1 cellular context compared by ENCODE assay signal in genomic region chr10:124048371-124049290, GRCh38.
A peak's percentile ranks its signal among the peaks of the same experiment; 100 is the strongest.
TF ChIP-seq lines count a peak whose summit lies in the region.

No MANE protein-coding gene starts in this region.

TF ChIP-seq in HepG2, 621 proteins besides CTCF, POLR2A, EP300 and RAD21 (continued from another document):
- TF ChIP-seq, protein P1, sequence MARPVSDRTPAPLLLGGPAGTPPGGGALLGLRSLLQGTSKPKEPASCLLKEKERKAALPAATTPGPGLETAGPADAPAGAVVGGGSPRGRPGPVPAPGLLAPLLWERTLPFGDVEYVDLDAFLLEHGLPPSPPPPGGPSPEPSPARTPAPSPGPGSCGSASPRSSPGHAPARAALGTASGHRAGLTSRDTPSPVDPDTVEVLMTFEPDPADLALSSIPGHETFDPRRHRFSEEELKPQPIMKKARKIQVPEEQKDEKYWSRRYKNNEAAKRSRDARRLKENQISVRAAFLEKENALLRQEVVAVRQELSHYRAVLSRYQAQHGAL (CRISPR knock-in tag; IDR thresholded peaks at IDR 0.05; ENCODE audit: not compliant biosample characterization), result no peak
- TF ChIP-seq, protein P2, sequence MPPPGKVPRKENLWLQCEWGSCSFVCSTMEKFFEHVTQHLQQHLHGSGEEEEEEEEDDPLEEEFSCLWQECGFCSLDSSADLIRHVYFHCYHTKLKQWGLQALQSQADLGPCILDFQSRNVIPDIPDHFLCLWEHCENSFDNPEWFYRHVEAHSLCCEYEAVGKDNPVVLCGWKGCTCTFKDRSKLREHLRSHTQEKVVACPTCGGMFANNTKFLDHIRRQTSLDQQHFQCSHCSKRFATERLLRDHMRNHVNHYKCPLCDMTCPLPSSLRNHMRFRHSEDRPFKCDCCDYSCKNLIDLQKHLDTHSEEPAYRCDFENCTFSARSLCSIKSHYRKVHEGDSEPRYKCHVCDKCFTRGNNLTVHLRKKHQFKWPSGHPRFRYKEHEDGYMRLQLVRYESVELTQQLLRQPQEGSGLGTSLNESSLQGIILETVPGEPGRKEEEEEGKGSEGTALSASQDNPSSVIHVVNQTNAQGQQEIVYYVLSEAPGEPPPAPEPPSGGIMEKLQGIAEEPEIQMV (CRISPR knock-in tag; IDR thresholded peaks at IDR 0.05; ENCODE audit: low read depth), result 0 out of 2 replicates have a peak, but pooled peaks have one; percentile 20
- TF ChIP-seq, protein P3, sequence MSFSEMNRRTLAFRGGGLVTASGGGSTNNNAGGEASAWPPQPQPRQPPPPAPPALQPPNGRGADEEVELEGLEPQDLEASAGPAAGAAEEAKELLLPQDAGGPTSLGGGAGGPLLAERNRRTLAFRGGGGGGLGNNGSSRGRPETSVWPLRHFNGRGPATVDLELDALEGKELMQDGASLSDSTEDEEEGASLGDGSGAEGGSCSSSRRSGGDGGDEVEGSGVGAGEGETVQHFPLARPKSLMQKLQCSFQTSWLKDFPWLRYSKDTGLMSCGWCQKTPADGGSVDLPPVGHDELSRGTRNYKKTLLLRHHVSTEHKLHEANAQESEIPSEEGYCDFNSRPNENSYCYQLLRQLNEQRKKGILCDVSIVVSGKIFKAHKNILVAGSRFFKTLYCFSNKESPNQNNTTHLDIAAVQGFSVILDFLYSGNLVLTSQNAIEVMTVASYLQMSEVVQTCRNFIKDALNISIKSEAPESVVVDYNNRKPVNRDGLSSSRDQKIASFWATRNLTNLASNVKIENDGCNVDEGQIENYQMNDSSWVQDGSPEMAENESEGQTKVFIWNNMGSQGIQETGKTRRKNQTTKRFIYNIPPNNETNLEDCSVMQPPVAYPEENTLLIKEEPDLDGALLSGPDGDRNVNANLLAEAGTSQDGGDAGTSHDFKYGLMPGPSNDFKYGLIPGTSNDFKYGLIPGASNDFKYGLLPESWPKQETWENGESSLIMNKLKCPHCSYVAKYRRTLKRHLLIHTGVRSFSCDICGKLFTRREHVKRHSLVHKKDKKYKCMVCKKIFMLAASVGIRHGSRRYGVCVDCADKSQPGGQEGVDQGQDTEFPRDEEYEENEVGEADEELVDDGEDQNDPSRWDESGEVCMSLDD (CRISPR knock-in tag; IDR thresholded peaks at IDR 0.05; ENCODE audit: borderline replicate concordance), result peak; percentile 83; the same call in 1 of the 2 replicates
- TF ChIP-seq RFX1 (IDR thresholded peaks at IDR 0.05), result no peak
- TF ChIP-seq NCOA2 (CRISPR knock-in tag; IDR thresholded peaks at IDR 0.05), result peak; percentile 89
- peak; percentile 69 for TF ChIP-seq NR2F6 (IDR thresholded peaks at IDR 0.05)
- TF ChIP-seq NR2F6 (CRISPR knock-in tag; IDR thresholded peaks at IDR 0.05), result peak; percentile 62
- peak; percentile 97 for TF ChIP-seq PHF21A (CRISPR knock-in tag; IDR thresholded peaks at IDR 0.05)
- no peak for TF ChIP-seq POLR2G (IDR thresholded peaks at IDR 0.05; ENCODE audit: low read depth, low read length)
- no peak for TF ChIP-seq PHF20 (CRISPR knock-in tag; IDR thresholded peaks at IDR 0.05)
- TF ChIP-seq PATZ1 (CRISPR knock-in tag; IDR thresholded peaks at IDR 0.05), result peak; percentile 81
- TF ChIP-seq HDAC2 (CRISPR knock-in tag; IDR thresholded peaks at IDR 0.05), result peak; percentile 90
- TF ChIP-seq CREM (IDR thresholded peaks at IDR 0.05), result peak; percentile 84
- TF ChIP-seq CREM (CRISPR knock-in tag; IDR thresholded peaks at IDR 0.05), result no peak
- peak; percentile 50; the same call in 1 of the 2 replicates for TF ChIP-seq IRF2 (CRISPR knock-in tag; IDR thresholded peaks at IDR 0.05)
- TF ChIP-seq NFYB (CRISPR knock-in tag; IDR thresholded peaks at IDR 0.05), result no peak
- peak; percentile 33; the same call in 1 of the 3 replicates for TF ChIP-seq MXI1 (IDR thresholded peaks at IDR 0.05; ENCODE audit: borderline replicate concordance, low read depth, low read length)
- peak; percentile 59; the same call in 1 of the 2 replicates for TF ChIP-seq ZKSCAN8 (CRISPR knock-in tag; IDR thresholded peaks at IDR 0.05; ENCODE audit: borderline replicate concordance)
- TF ChIP-seq TIGD3 (CRISPR knock-in tag; IDR thresholded peaks at IDR 0.05; ENCODE audit: borderline replicate concordance), result no peak
- TF ChIP-seq ZNF224 (CRISPR knock-in tag; IDR thresholded peaks at IDR 0.05), result peak; percentile 70; the same call in 1 of the 2 replicates
- peak; percentile 99 for TF ChIP-seq MED1 (CRISPR knock-in tag; IDR thresholded peaks at IDR 0.05)
- TF ChIP-seq MXD3 (CRISPR knock-in tag; IDR thresholded peaks at IDR 0.05), result no peak
- TF ChIP-seq ARID2 (CRISPR knock-in tag; IDR thresholded peaks at IDR 0.05; ENCODE audit: borderline replicate concordance), result 0 out of 2 replicates have a peak, but pooled peaks have one; percentile 5
- TF ChIP-seq ZMYM4 (CRISPR knock-in tag; IDR thresholded peaks at IDR 0.05), result peak; percentile 23; the same call in 1 of the 2 replicates
- peak; percentile 84; the same call in 1 of the 2 replicates for TF ChIP-seq ZSCAN9 (CRISPR knock-in tag; IDR thresholded peaks at IDR 0.05; ENCODE audit: borderline replicate concordance)
- peak; percentile 80; the same call in 1 of the 2 replicates for TF ChIP-seq RCOR2 (CRISPR knock-in tag; IDR thresholded peaks at IDR 0.05)
- TF ChIP-seq AGO1 (IDR thresholded peaks at IDR 0.05; ENCODE audit: low read depth, low read length, poor library complexity, severe bottlenecking), result no peak
- TF ChIP-seq MATR3 (CRISPR knock-in tag; IDR thresholded peaks at IDR 0.05), result no peak
- TF ChIP-seq ZNF256 (CRISPR knock-in tag; conservative IDR thresholded peaks at IDR 0.05), result no peak
- TF ChIP-seq RNF2 (conservative IDR thresholded peaks at IDR 0.05; ENCODE audit: low read depth), result no peak
- TF ChIP-seq ZBED4 (CRISPR knock-in tag; IDR thresholded peaks at IDR 0.05; ENCODE audit: borderline replicate concordance), result peak; percentile 58; the same call in 1 of the 2 replicates
- no peak for TF ChIP-seq CHD2 (IDR thresholded peaks at IDR 0.05; ENCODE audit: low read depth, low read length)
- TF ChIP-seq GATAD2A (CRISPR knock-in tag; IDR thresholded peaks at IDR 0.05), result peak; percentile 84
- TF ChIP-seq, protein P4, sequence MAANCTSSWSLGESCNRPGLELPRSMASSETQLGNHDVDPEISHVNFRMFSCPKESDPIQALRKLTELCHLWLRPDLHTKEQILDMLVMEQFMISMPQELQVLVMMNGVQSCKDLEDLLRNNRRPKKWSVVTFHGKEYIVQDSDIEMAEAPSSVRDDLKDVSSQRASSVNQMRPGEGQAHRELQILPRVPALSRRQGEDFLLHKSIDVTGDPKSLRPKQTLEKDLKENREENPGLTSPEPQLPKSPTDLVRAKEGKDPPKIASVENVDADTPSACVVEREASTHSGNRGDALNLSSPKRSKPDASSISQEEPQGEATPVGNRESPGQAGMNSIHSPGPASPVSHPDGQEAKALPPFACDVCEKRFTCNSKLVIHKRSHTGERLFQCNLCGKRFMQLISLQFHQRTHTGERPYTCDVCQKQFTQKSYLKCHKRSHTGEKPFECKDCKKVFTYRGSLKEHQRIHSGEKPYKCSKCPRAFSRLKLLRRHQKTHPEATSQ (CRISPR knock-in tag; IDR thresholded peaks at IDR 0.05; ENCODE audit: borderline replicate concordance), result 0 out of 2 replicates have a peak, but pooled peaks have one; percentile 39
- TF ChIP-seq ZNF574 (CRISPR knock-in tag; IDR thresholded peaks at IDR 0.05), result peak; percentile 28; the same call in 1 of the 2 replicates
- no peak for TF ChIP-seq STAG1 (CRISPR knock-in tag; IDR thresholded peaks at IDR 0.05)
- TF ChIP-seq TAF1 (CRISPR knock-in tag; IDR thresholded peaks at IDR 0.05), result no peak
